10 cellular contexts compared by ENCODE assay signal in genomic region chr6:45586216-45587171, GRCh38.
A peak's percentile ranks its signal among the peaks of the same experiment; 100 is the strongest.
DNase-seq lines count a peak whose midpoint lies in the region; ATAC-seq, FAIRE-seq and TF ChIP-seq lines count a peak whose summit lies in the region.
"Had no signal": no experiment of that assay in that cellular context is flagged by ENCODE, and none has a peak within 500 bp of the region (broad histone marks: within the 10 kb centered on the region; RNA-seq: fewer than 3 reads in every experiment).

No MANE protein-coding gene starts in this region.

- no peak overlapping the region for H3K14ac ChIP-seq in H1 (ENCODE audit: insufficient read length)

- no peak overlapping the region for H2BK15ac ChIP-seq in H1 (ENCODE audit: low read length)

- H4K5ac ChIP-seq in H1 (ENCODE audit: insufficient read length, low read depth, low read length): no peak overlapping the region

- CTCF ChIA-PET in RWPE1 (lab: Yijun Ruan, JAX): interaction anchor here (0.7 kb wide), 1 partner anchor 1111 kb away, joined by 3 read pairs; no protein-coding TSS in a partner anchor
- CTCF ChIA-PET in H1 (lab: Charles Lee; ENCODE audit: partially characterized antibody): interaction anchor here (1.2 to 1.4 kb wide), 3 partner anchors 9 to 85 kb away, joined by 3 to 5 read pairs (median 3); no protein-coding TSS in a partner anchor

- no peak overlapping the region for H3K9ac ChIP-seq in H1 (replicated peaks in 1 of 4; ENCODE audit: extremely low read depth in 1 of 4, low read depth in 3 of 4, low read length in 3 of 4)
- H3K9ac ChIP-seq: GM23248 had no signal

- no peak for TF ChIP-seq EP300 in H1 (IDR thresholded peaks at IDR 0.05; ENCODE audit: borderline replicate concordance in 1 of 2, low read depth in 2 of 2, low read length in 2 of 2)

- no peak overlapping the region for H2AFZ ChIP-seq in H1 (ENCODE audit: low read length)
- H2AFZ ChIP-seq: GM23248 had no signal

- WGBS in H1 (ENCODE audit: extremely low coverage in 1 of 2, insufficient coverage in 1 of 2, insufficient read length in 1 of 2, insufficient replicate concordance in 2 of 2, low coverage in 1 of 2, low lambda C conversion rate in 2 of 2, missing lambda C conversion rate in 1 of 2), 2 experiments: 84% methylated on average over 12 of the region's 13 CpGs; no CpG with 5 or more reads in 1 of the 2 experiments

- no peak for TF ChIP-seq CTCF in RWPE1 (conservative IDR thresholded peaks at IDR 0.05; ENCODE audit: low read depth)
- no peak for TF ChIP-seq CTCF in H1 (IDR thresholded peaks at IDR 0.05; ENCODE audit: control extremely low read depth in 1 of 3, insufficient read depth in 1 of 3, low read depth in 1 of 3, low read length in 3 of 3)

- H3K4me2 ChIP-seq in H1 (ENCODE audit: insufficient read depth in 1 of 2, low read depth in 2 of 2, low read length in 2 of 2): no peak overlapping the region

- no peak for TF ChIP-seq RAD21 in H1 (IDR thresholded peaks at IDR 0.05 in 1 of 2, conservative IDR thresholded peaks at IDR 0.05 in 1 of 2; ENCODE audit: low read depth in 2 of 2, low read length in 2 of 2)

- no peaks in the 10 kb centered on the region for H3K36me3 ChIP-seq in H1 (ENCODE audit: control insufficient read depth in 2 of 4, insufficient read depth in 4 of 4, low read length in 3 of 4)

- H3K4me3 ChIP-seq in H1 (ENCODE audit: extremely low read depth in 1 of 4, insufficient read depth in 2 of 4, low read depth in 3 of 4, low read length in 4 of 4): no peak overlapping the region
- H3K4me3 ChIP-seq: GM23248 had no signal

- POLR2A ChIA-PET in RWPE1 (lab: Yijun Ruan, JAX; ENCODE audit: low non-redundant PET) (no interaction called here), H1 (lab: Charles Lee; ENCODE audit: partially characterized antibody) (no interaction called here)

- TF ChIP-seq POLR2A in H1 (IDR thresholded peaks at IDR 0.05; ENCODE audit: control extremely low read depth in 1 of 2, low read depth in 2 of 2, low read length in 2 of 2): no peak

- H3K56ac ChIP-seq in H1 (replicated peaks; ENCODE audit: insufficient read length, low read depth, low read length): no peak overlapping the region

- H4K91ac ChIP-seq in H1 (replicated peaks; ENCODE audit: insufficient read length, low read length): no peak overlapping the region

- no peak overlapping the region for H3K18ac ChIP-seq in H1 (ENCODE audit: extremely low read depth, low read length)

- H3K79me2 ChIP-seq in H1 (ENCODE audit: control insufficient read depth in 1 of 2, insufficient read depth in 2 of 2, low read length in 2 of 2): no peaks in the 10 kb centered on the region

- H3K4me1 ChIP-seq in H1 (replicated peaks in 1 of 4; ENCODE audit: control insufficient read depth in 3 of 4, insufficient read depth in 4 of 4, low read length in 3 of 4): no peaks in the 10 kb centered on the region

- H2BK120ac ChIP-seq in H1 (replicated peaks; ENCODE audit: low read depth, low read length): no peak overlapping the region

- ATAC-seq in HG03108 (IDR thresholded peaks at IDR 0.05; ENCODE audit: unreplicated experiment) (no peak), GM21447 (IDR thresholded peaks at IDR 0.05; ENCODE audit: unreplicated experiment) (no peak)

- H2AK5ac ChIP-seq in H1 (ENCODE audit: low read depth, low read length): no peak overlapping the region

- H3K9me3 ChIP-seq in H1 (ENCODE audit: insufficient read depth in 2 of 2, low read depth in 1 of 2, low read length in 1 of 2): no peaks in the 10 kb centered on the region; a peak in 1 of 4 replicates

- H2BK20ac ChIP-seq in H1 (ENCODE audit: low read length): no peak overlapping the region

- no peak overlapping the region for H3K4ac ChIP-seq in H1 (replicated peaks; ENCODE audit: insufficient read length, low read depth, low read length)

- DNase-seq in RWPE1 (ENCODE audit: low spot score): peak; percentile 33
- DNase-seq in activated CD8-positive, alpha-beta memory T cell treated with anti-CD3 and anti-CD28 coated beads for 4 hours (ENCODE audit: low read depth in 2 of 2): peak; percentile 2 to 40
- DNase-seq in H1 (ENCODE audit: low read depth in 1 of 2, low spot score in 2 of 2): peak in 1 of 2 experiments; percentile 32
- peak; percentile 22 to 46 for DNase-seq in stimulated activated CD8-positive, alpha-beta memory T cell treated with anti-CD3 and anti-CD28 coated beads, Interleukin-7, amount 100 ng/mL, for 4 hours (ENCODE audit: low read depth in 2 of 2)
- no peak for DNase-seq in islet precursor cell
- no peak for DNase-seq in NCI-H2196 treated with DMSO at 0.1 percent for 48 hours (lab: John Stamatoyannopoulos, UW; ENCODE audit: unreplicated experiment)
- DNase-seq: GM23248, SHP77 had no signal

- H3K79me1 ChIP-seq in H1 (ENCODE audit: low read depth, low read length): no peaks in the 10 kb centered on the region

- H3K27me3 ChIP-seq in H1 (replicated peaks in 1 of 4; ENCODE audit: control insufficient read depth in 3 of 4, extremely low read depth in 1 of 4, insufficient read depth in 3 of 4, low read length in 3 of 4): peaks cover 0 to 1% (median 0%) of the 10 kb centered on the region in 4 experiments; a peak in 2 of 7 replicates

- H3K23me2 ChIP-seq in H1 (ENCODE audit: low read depth, low read length): no peaks in the 10 kb centered on the region

- FAIRE-seq in H1 (lab: Jason Lieb, UNC): no peak

- H3K23ac ChIP-seq in H1 (ENCODE audit: insufficient read length): no peak overlapping the region

- H4K20me1 ChIP-seq in H1 (replicated peaks in 1 of 2; ENCODE audit: control insufficient read depth in 1 of 2, insufficient read depth in 2 of 2, low read length in 2 of 2): no peaks in the 10 kb centered on the region

- H3K27ac ChIP-seq in RWPE1 (no peak overlapping the region), H1 (ENCODE audit: low read depth, low read length) (no peak overlapping the region)
- H3K27ac ChIP-seq: GM23248 had no signal

- no peak overlapping the region for H2BK5ac ChIP-seq in H1 (ENCODE audit: low read depth, low read length)

- peak overlapping the region; percentile 29; the same call in 1 of the 2 replicates for H4K8ac ChIP-seq in H1 (ENCODE audit: extremely low read depth, insufficient read depth, low read length)

- no peak overlapping the region for H2BK12ac ChIP-seq in H1 (ENCODE audit: low read depth, low read length)

TF ChIP-seq in H1, 55 proteins besides CTCF, POLR2A, EP300 and RAD21:
- no peak for TF ChIP-seq SIN3A (conservative IDR thresholded peaks at IDR 0.05 in 1 of 2, IDR thresholded peaks at IDR 0.05 in 1 of 2; ENCODE audit: low read depth in 1 of 2, low read length in 2 of 2)
- no peak for TF ChIP-seq RNF2 (IDR thresholded peaks at IDR 0.05; ENCODE audit: borderline replicate concordance, low read depth, low read length, missing control alignments, poor library complexity, severe bottlenecking)
- TF ChIP-seq ASH2L (IDR thresholded peaks at IDR 0.05; ENCODE audit: low read length): no peak
- no peak for TF ChIP-seq SIRT6 (IDR thresholded peaks at IDR 0.05; ENCODE audit: low read length)
- no peak for TF ChIP-seq SP2 (IDR thresholded peaks at IDR 0.05; ENCODE audit: low read length)
- no peak for TF ChIP-seq POLR2AphosphoS5 (IDR thresholded peaks at IDR 0.05; ENCODE audit: low read depth, low read length)
- TF ChIP-seq CHD2 (IDR thresholded peaks at IDR 0.05; ENCODE audit: low read length): no peak
- TF ChIP-seq SIX5 (IDR thresholded peaks at IDR 0.05; ENCODE audit: low read depth, low read length): no peak
- TF ChIP-seq TAF7 (optimal IDR thresholded peaks at IDR 0.05; ENCODE audit: borderline replicate concordance, low read depth, low read length): no peak
- TF ChIP-seq POU5F1 (IDR thresholded peaks at IDR 0.05; ENCODE audit: low read depth, low read length): no peak
- no peak for TF ChIP-seq JUND (IDR thresholded peaks at IDR 0.05; ENCODE audit: low read length)
- TF ChIP-seq GTF2F1 (IDR thresholded peaks at IDR 0.05; ENCODE audit: borderline replicate concordance, low read depth, low read length): no peak
- no peak for TF ChIP-seq RXRA (IDR thresholded peaks at IDR 0.05; ENCODE audit: insufficient read depth, low read depth, low read length)

Comparison
In these comparisons a context has a peak if more than half of its experiments do, and no peak if none do; other contexts are left out.
1. DNase-seq: peak in RWPE1 (single experiment), activated CD8-positive, alpha-beta memory T cell treated with anti-CD3 and anti-CD28 coated beads for 4 hours (2 of 2) and stimulated activated CD8-positive, alpha-beta memory T cell treated with anti-CD3 and anti-CD28 coated beads, Interleukin-7, amount 100 ng/mL, for 4 hours (2 of 2); none in islet precursor cell (single experiment) and NCI-H2196 treated with DMSO at 0.1 percent for 48 hours (single experiment).